ENCODE assay signal across 13 cellular contexts in the genomic region with DNA sequence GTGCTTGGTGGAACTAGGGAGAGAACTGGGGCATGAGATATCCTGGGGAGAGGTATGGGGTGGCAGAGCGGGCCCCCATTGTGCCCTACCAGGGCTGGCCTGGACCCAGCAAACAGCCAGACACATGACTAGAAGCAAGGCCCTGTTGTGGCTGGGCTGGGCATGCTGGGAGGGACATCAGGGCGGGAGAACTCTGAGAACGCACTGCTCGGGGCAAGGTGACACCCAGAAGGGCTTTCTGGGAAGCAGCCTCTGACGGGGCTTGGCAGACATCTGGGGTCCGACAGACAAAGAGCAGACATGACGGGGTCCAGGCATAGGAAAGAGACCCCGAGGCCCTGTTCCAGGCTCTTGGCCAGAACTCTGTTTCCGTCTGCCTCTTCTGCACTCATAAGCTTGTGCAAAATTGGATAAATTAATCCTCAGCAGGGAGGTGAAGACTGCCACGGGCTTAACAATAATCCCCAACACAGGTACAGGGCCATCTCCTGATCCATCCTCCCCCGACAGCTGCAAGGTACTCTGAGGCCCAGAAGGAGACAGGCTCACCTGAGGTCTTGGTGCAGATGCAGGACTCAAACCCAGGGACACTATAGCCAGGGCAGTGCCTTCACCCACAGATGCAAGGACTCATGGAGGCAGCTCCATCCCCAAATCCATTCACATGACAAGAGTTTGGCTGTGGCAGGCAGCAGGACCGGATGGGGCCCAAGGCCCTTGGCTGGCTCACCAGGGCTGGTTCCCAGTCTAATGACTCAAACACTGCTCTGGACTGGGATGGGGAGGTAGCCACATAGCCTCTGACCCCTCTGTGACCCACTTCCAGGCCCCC. TPM values are rescaled to one million over a fixed set of nuclear protein-coding genes. Genes with fewer than 3 reads are reported as not detected.
A peak's percentile ranks its signal among the peaks of the same experiment; 100 is the strongest.
DNase-seq lines count a peak whose midpoint lies in the region; ATAC-seq and TF ChIP-seq lines count a peak whose summit lies in the region.
"Had no signal": no experiment of that assay in that cellular context is flagged by ENCODE, and none has a peak within 500 bp of the region (broad histone marks: within the 10 kb centered on the region; RNA-seq: fewer than 3 reads in every experiment).

No MANE protein-coding gene starts in this region.

- BruUV-seq in HCT116 (replicated peaks; lab: Mats Ljungman, UMichigan): no TSS peak

- H3K79me2 ChIP-seq in HCT116 (ENCODE audit: insufficient read depth, low read length): peaks cover 96% of the 10 kb centered on the region

- POLR2A ChIA-PET in HCT116 (lab: Charles Lee): no interaction called here
- POLR2A ChIA-PET in activated CD8-positive, alpha-beta T cell treated with anti-CD3 and anti-CD28 coated beads, Interleukin-2, amount 10 ng/mL, durations not matched to agents 7 days and 5 days (lab: Charles Lee): interaction anchor here (0.6 to 0.9 kb wide), 2 partner anchors 16 to 18 kb away, joined by 3 to 4 read pairs; no protein-coding TSS in a partner anchor

- H3K4me1 ChIP-seq in HCT116 (ENCODE audit: control insufficient read depth in 1 of 2, insufficient read depth in 2 of 2, low read length in 2 of 2) (peaks cover 59 to 84% of the 10 kb centered on the region in 2 experiments), right cardiac atrium (ENCODE audit: control insufficient read depth, insufficient read depth, low read length) (peaks cover 10% of the 10 kb centered on the region), psoas muscle (peaks cover 41% of the 10 kb centered on the region), HAP-1 (peaks cover 20% of the 10 kb centered on the region)

- peaks cover 76% of the 10 kb centered on the region for H3K4me1 Mint-ChIP-seq in activated CD8-positive, alpha-beta T cell treated with anti-CD3 and anti-CD28 coated beads, Interleukin-2, amount 10 ng/mL, durations not matched to agents 7 days and 5 days (ENCODE audit: low read depth)
- peaks cover 49% of the 10 kb centered on the region for H3K4me1 Mint-ChIP-seq in osteocyte (ENCODE audit: unreplicated experiment)

- ATAC-seq in HCT116 (no peak), right cardiac atrium (no peak), psoas muscle (no peak), GM19395 (IDR thresholded peaks at IDR 0.05; ENCODE audit: unreplicated experiment) (no peak)
- no peak for ATAC-seq in activated CD8-positive, alpha-beta T cell treated with anti-CD3 and anti-CD28 coated beads, Interleukin-2, amount 10 ng/mL, durations not matched to agents 7 days and 5 days
- ATAC-seq: natural killer cell treated with Interleukin-12 subunit alpha and Interleukin-12 subunit beta and Interleukin-15 and Interleukin-18, amount 100 ng/mL, for 72 hours had no signal

- no peak overlapping the region for H2AFZ ChIP-seq in HCT116 (ENCODE audit: low read depth, low read length, poor library complexity, severe bottlenecking)

- no peaks in the 10 kb centered on the region for H3K9me2 ChIP-seq in HCT116 (ENCODE audit: insufficient read depth)

- TF ChIP-seq POLR2A in HCT116 (IDR thresholded peaks at IDR 0.05; ENCODE audit: borderline replicate concordance, extremely low read depth, insufficient read depth, insufficient read length): no peak

- TF ChIP-seq CTCF in HCT116 (IDR thresholded peaks at IDR 0.05 in 2 of 3, conservative IDR thresholded peaks at IDR 0.05 in 1 of 3; ENCODE audit: borderline replicate concordance in 1 of 3, insufficient read depth in 1 of 3, low read depth in 2 of 3, low read length in 2 of 3): no peak
- no peak for TF ChIP-seq CTCF in psoas muscle (IDR thresholded peaks at IDR 0.05)
- TF ChIP-seq CTCF in osteocyte (IDR thresholded peaks at IDR 0.05): no peak

- TF ChIP-seq RAD21 in HCT116 (IDR thresholded peaks at IDR 0.05; ENCODE audit: low read depth): no peak

- intact Hi-C loops in HCT116 (cut with micrococcal nuclease) (loop anchor here (10.0 kb wide), 1 partner anchor 147 kb away; a partner anchor contains a TSS), right cardiac atrium (cut with DNase I) (no loop called here), psoas muscle (cut with DNase I) (no loop called here)

- no peaks in the 10 kb centered on the region for H3K27me3 Mint-ChIP-seq in activated CD8-positive, alpha-beta T cell treated with anti-CD3 and anti-CD28 coated beads, Interleukin-2, amount 10 ng/mL, durations not matched to agents 7 days and 5 days (ENCODE audit: low read depth)
- H3K27me3 Mint-ChIP-seq in osteocyte (ENCODE audit: unreplicated experiment): no peaks in the 10 kb centered on the region
- H3K27me3 Mint-ChIP-seq: natural killer cell treated with Interleukin-12 subunit alpha and Interleukin-12 subunit beta and Interleukin-15 and Interleukin-18, amount 100 ng/mL, for 72 hours had no signal

- H3K9me3 ChIP-seq in HCT116 (ENCODE audit: control insufficient read depth in 1 of 2, insufficient read depth in 1 of 2, low read depth in 1 of 2, low read length in 2 of 2) (no peaks in the 10 kb centered on the region), right cardiac atrium (ENCODE audit: control insufficient read depth, low read length) (no peaks in the 10 kb centered on the region), psoas muscle (no peaks in the 10 kb centered on the region), HAP-1 (no peaks in the 10 kb centered on the region)

- RAD21 ChIA-PET in HCT116 (lab: Charles Lee; ENCODE audit: low non-redundant PET in 1 of 2, low total read pairs in 2 of 2, uncharacterized antibody in 2 of 2, unreplicated experiment in 2 of 2): no interaction called here

- H3K9ac ChIP-seq in HCT116 (ENCODE audit: low read length): peak overlapping the region; percentile 10; the same call in 1 of the 2 replicates

- CTCF ChIA-PET in HCT116 (lab: Charles Lee): no interaction called here
- CTCF ChIA-PET in activated CD8-positive, alpha-beta T cell treated with anti-CD3 and anti-CD28 coated beads, Interleukin-2, amount 10 ng/mL, durations not matched to agents 7 days and 5 days (lab: Charles Lee): interaction anchor here (1.2 kb wide), 1 partner anchor 46 kb away, joined by 3 read pairs; no protein-coding TSS in a partner anchor

- 43% methylated on average over 12 of the region's 12 CpGs for WGBS in right cardiac atrium
- WGBS in psoas muscle, 3 donors: 36 to 71% (median 52%) methylated on average over 12 of the region's 12 CpGs

- H3K27ac ChIP-seq in HCT116 (ENCODE audit: low read depth, low read length): peak overlapping the region; percentile 48; the same call in 1 of the 2 replicates
- no peak overlapping the region for H3K27ac ChIP-seq in right cardiac atrium (ENCODE audit: low read length)
- peak overlapping the region; percentile 74 for H3K27ac ChIP-seq in psoas muscle

- DNase-seq in HCT116 (ENCODE audit: low read depth, low spot score): no peak
- no peak for DNase-seq in activated CD8-positive, alpha-beta T cell treated with anti-CD3 and anti-CD28 coated beads, Interleukin-2, amount 10 ng/mL, durations not matched to agents 7 days and 5 days
- DNase-seq in right cardiac atrium: peak; percentile 57 to 81 (median 73)
- no peak for DNase-seq in psoas muscle
- DNase-seq in NCI-H2227 (lab: John Stamatoyannopoulos, UW; ENCODE audit: unreplicated experiment): no peak
- no peak for DNase-seq in HAP-1 (ENCODE audit: low spot score in 2 of 2)
- DNase-seq in osteocyte (ENCODE audit: extremely low spot score, unreplicated experiment): no peak
- DNase-seq: GOT3; NCI-H2029; stimulated activated CD4-positive, alpha-beta T cell treated with anti-CD3 and anti-CD28 coated beads, Interleukin-12 subunit alpha, Interleukin-12 subunit beta, amount 100 ng/mL, for 4 hours; T-helper 2 cell had no signal

- H3K4me3 ChIP-seq in HCT116 (replicated peaks in 1 of 2; ENCODE audit: low read depth in 1 of 2, low read length in 2 of 2) (no peak overlapping the region), right cardiac atrium (ENCODE audit: low read length) (no peak overlapping the region), psoas muscle (no peak overlapping the region), HAP-1 (no peak overlapping the region)

- in situ Hi-C loops in HAP-1 (cut with MboI; ENCODE audit: low sequenced_read_pairs): no loop called here

- H3K36me3 ChIP-seq in HCT116 (ENCODE audit: control insufficient read depth in 1 of 2, insufficient read depth in 2 of 2, low read length in 2 of 2) (peaks cover 3 to 39% of the 10 kb centered on the region in 2 experiments; a peak in 2 of 4 replicates), psoas muscle (ENCODE audit: insufficient read depth in 1 of 2, low read depth in 1 of 2) (no peaks in the 10 kb centered on the region), HAP-1 (replicated peaks) (peaks cover 19% of the 10 kb centered on the region)

- H4K20me1 ChIP-seq in HCT116 (ENCODE audit: insufficient read depth): no peaks in the 10 kb centered on the region

- no peaks in the 10 kb centered on the region for H3K9me3 Mint-ChIP-seq in activated CD8-positive, alpha-beta T cell treated with anti-CD3 and anti-CD28 coated beads, Interleukin-2, amount 10 ng/mL, durations not matched to agents 7 days and 5 days (ENCODE audit: insufficient read depth)
- no peaks in the 10 kb centered on the region for H3K9me3 Mint-ChIP-seq in osteocyte (ENCODE audit: unreplicated experiment)
- H3K9me3 Mint-ChIP-seq: natural killer cell treated with Interleukin-12 subunit alpha and Interleukin-12 subunit beta and Interleukin-15 and Interleukin-18, amount 100 ng/mL, for 72 hours had no signal

- H3K36me3 Mint-ChIP-seq in activated CD8-positive, alpha-beta T cell treated with anti-CD3 and anti-CD28 coated beads, Interleukin-2, amount 10 ng/mL, durations not matched to agents 7 days and 5 days (ENCODE audit: low read depth): peaks cover 53% of the 10 kb centered on the region
- peaks cover 2% of the 10 kb centered on the region for H3K36me3 Mint-ChIP-seq in osteocyte (ENCODE audit: unreplicated experiment)
- H3K36me3 Mint-ChIP-seq: natural killer cell treated with Interleukin-12 subunit alpha and Interleukin-12 subunit beta and Interleukin-15 and Interleukin-18, amount 100 ng/mL, for 72 hours had no signal

- H3K27me3 ChIP-seq in HCT116 (ENCODE audit: insufficient read depth, low read length) (no peaks in the 10 kb centered on the region), right cardiac atrium (ENCODE audit: control insufficient read depth, insufficient read depth) (no peaks in the 10 kb centered on the region), psoas muscle (ENCODE audit: insufficient read depth in 3 of 3, low read length in 2 of 3) (no peaks in the 10 kb centered on the region), HAP-1 (ENCODE audit: low read depth) (no peaks in the 10 kb centered on the region)

- no peak overlapping the region for H3K4me2 ChIP-seq in HCT116 (ENCODE audit: low read length)

- no peak overlapping the region for H3K4me3 Mint-ChIP-seq in activated CD8-positive, alpha-beta T cell treated with anti-CD3 and anti-CD28 coated beads, Interleukin-2, amount 10 ng/mL, durations not matched to agents 7 days and 5 days
- H3K4me3 Mint-ChIP-seq in osteocyte (ENCODE audit: unreplicated experiment): no peak overlapping the region
- H3K4me3 Mint-ChIP-seq: natural killer cell treated with Interleukin-12 subunit alpha and Interleukin-12 subunit beta and Interleukin-15 and Interleukin-18, amount 100 ng/mL, for 72 hours had no signal

- peak overlapping the region; percentile 30 for H3K27ac Mint-ChIP-seq in activated CD8-positive, alpha-beta T cell treated with anti-CD3 and anti-CD28 coated beads, Interleukin-2, amount 10 ng/mL, durations not matched to agents 7 days and 5 days
- no peak overlapping the region for H3K27ac Mint-ChIP-seq in osteocyte (ENCODE audit: unreplicated experiment)
- H3K27ac Mint-ChIP-seq: natural killer cell treated with Interleukin-12 subunit alpha and Interleukin-12 subunit beta and Interleukin-15 and Interleukin-18, amount 100 ng/mL, for 72 hours had no signal

RNA-seq across cellular contexts. Expression of a gene that starts 5.4 kb away (rescaled TPM):
- 298 TPM for total RNA-seq in HCT116 (2021; ENCODE audit: unreplicated experiment)
- polyA plus RNA-seq in HCT116 (2012): 252 and 301 TPM in 2 replicates
- 100 to 1,000 TPM; 212 to 254 TPM for total RNA-seq in activated CD8-positive, alpha-beta T cell treated with anti-CD3 and anti-CD28 coated beads, Interleukin-2, amount 10 ng/mL, durations not matched to agents 7 days and 5 days
- 10 to 100 TPM; 28.7 to 41.6 (median 36.2) TPM for total RNA-seq in right cardiac atrium
- 45.7 TPM for polyA plus RNA-seq in right cardiac atrium
- total RNA-seq in psoas muscle: 10 to 100 TPM; 16.1 to 43.0 (median 31.1) TPM
- 10 to 100 TPM in 2 of 3 donors, 1 to 10 TPM in 1; 6.2 to 19.2 (median 17.7) TPM for polyA plus RNA-seq in psoas muscle
- total RNA-seq in osteocyte: 78.0 and 86.9 TPM in 2 replicates

Comparison
In these comparisons a context has a peak if more than half of its experiments do, and no peak if none do; other contexts are left out.
1. DNase-seq: peak in right cardiac atrium (3 of 3); none in HCT116 (single experiment), activated CD8-positive, alpha-beta T cell treated with anti-CD3 and anti-CD28 coated beads, Interleukin-2, amount 10 ng/mL, durations not matched to agents 7 days and 5 days (single experiment), psoas muscle (0 of 2), NCI-H2227 (single experiment), HAP-1 (0 of 2) and osteocyte (single experiment).